In the genomic region with DNA sequence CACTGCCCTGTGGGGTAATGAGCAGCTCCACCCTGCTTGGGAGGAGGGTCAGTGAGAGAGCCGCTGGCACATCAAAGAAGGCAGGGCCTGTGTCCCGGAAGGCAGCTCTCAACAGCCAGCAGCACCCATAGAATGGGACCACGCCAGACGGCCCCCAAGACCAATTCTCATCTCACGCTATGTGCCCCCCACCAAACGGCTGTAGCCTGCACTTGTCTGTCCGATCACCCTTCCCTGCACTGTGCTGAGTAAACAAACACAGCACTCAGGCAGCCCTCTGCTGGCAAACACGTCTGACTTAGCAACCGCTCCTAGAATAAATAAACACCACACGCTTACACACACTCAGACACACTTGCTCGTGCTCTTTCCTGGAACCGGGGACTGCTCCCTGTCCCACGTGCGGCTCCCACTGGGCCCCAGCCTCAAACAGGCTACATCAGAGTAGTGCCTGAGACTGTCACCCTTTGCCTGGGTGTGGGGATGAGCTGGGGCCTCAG, we compare ENCODE assay signal across 1 cellular context.
TF ChIP-seq lines count a peak whose summit lies in the region.

No MANE protein-coding gene starts in this region.

TF ChIP-seq in SK-N-SH, 30 proteins besides CTCF, POLR2A, EP300 and RAD21 (continued from another document):
- TF ChIP-seq ZBTB33 (IDR thresholded peaks at IDR 0.05; ENCODE audit: borderline replicate concordance, low read depth) (no peak), NFIC (IDR thresholded peaks at IDR 0.05; ENCODE audit: borderline replicate concordance) (no peak), MXI1 (IDR thresholded peaks at IDR 0.05; ENCODE audit: low read depth, low read length) (peak; percentile 54; the same call in 1 of the 2 replicates), TCF12 (IDR thresholded peaks at IDR 0.05) (no peak), USF2 (IDR thresholded peaks at IDR 0.05; ENCODE audit: borderline replicate concordance, low read depth, low read length) (no peak), FOXM1 (IDR thresholded peaks at IDR 0.05; ENCODE audit: low read depth) (no peak), FOXJ3 (CRISPR knock-in tag; IDR thresholded peaks at IDR 0.05) (peak; percentile 82)
